ENCODE assay signal across 9 cellular contexts in genomic region chr19:35509861-35510625, GRCh38. TPM values are rescaled to one million over a fixed set of nuclear protein-coding genes. Genes with fewer than 3 reads are reported as not detected.
DNase-seq lines count a peak whose midpoint lies in the region; ATAC-seq lines count a peak whose summit lies in the region.
"Had no signal": no experiment of that assay in that cellular context is flagged by ENCODE, and none has a peak within 500 bp of the region (broad histone marks: within the 10 kb centered on the region; RNA-seq: fewer than 3 reads in every experiment).

No MANE protein-coding gene starts in this region.

- ATAC-seq in HG02642 (IDR thresholded peaks at IDR 0.05; ENCODE audit: poor library complexity, unreplicated experiment) = peak; percentile 59
- ATAC-seq in esophagus mucosa = peak; percentile 69
- no peak for ATAC-seq in HG02970 (IDR thresholded peaks at IDR 0.05; ENCODE audit: low FRiP score, unreplicated experiment)

- CTCF ChIA-PET in CD8-positive, alpha-beta memory T cell (lab: Charles Lee) = interaction anchor here (0.6 to 1.6 kb wide), 21 partner anchors 8 to 203 kb away, joined by 3 to 8 read pairs (median 4); no protein-coding TSS in a partner anchor

- POLR2A ChIA-PET in CD8-positive, alpha-beta memory T cell (lab: Charles Lee) = no interaction called here

- peaks cover 7% of the 10 kb centered on the region for H3K27me3 ChIP-seq in CD8-positive, alpha-beta memory T cell (ENCODE audit: insufficient read depth, low read length, poor library complexity, severe bottlenecking)

- no peaks in the 10 kb centered on the region for H3K9me3 ChIP-seq in CD8-positive, alpha-beta memory T cell (ENCODE audit: low read length)

- H3K36me3 Mint-ChIP-seq in CD8-positive, alpha-beta memory T cell = no peaks in the 10 kb centered on the region

- peak overlapping the region; percentile 25 for H3K4me3 ChIP-seq in CD8-positive, alpha-beta memory T cell (ENCODE audit: low read length)

- peaks cover 19 to 50% of the 10 kb centered on the region in 2 donors for H3K27me3 Mint-ChIP-seq in CD8-positive, alpha-beta memory T cell

- H3K4me1 Mint-ChIP-seq in CD8-positive, alpha-beta memory T cell = peaks cover 16 to 23% (median 17%) of the 10 kb centered on the region in 3 donors

- H3K4me1 ChIP-seq in CD8-positive, alpha-beta memory T cell (ENCODE audit: insufficient read depth, low read length) = peaks cover 17% of the 10 kb centered on the region

- H3K27ac ChIP-seq in CD8-positive, alpha-beta memory T cell (ENCODE audit: low read depth, low read length) = no peak overlapping the region

- H3K9me3 Mint-ChIP-seq in CD8-positive, alpha-beta memory T cell = no peaks in the 10 kb centered on the region

- no peaks in the 10 kb centered on the region for H3K36me3 ChIP-seq in CD8-positive, alpha-beta memory T cell (ENCODE audit: insufficient read depth, low read length)

- peak; percentile 49 to 75 (median 64) for DNase-seq in CD8-positive, alpha-beta memory T cell
- DNase-seq in NCI-H748 treated with DMSO at 0.1 percent for 48 hours (lab: John Stamatoyannopoulos, UW) (peak; percentile 83), activated T-cell treated with anti-CD3 and anti-CD28 coated beads for 4 hours (peak; percentile 69), myocyte (ENCODE audit: low read depth) (peak; percentile 54)
- DNase-seq in stimulated activated CD8-positive, alpha-beta memory T cell treated with anti-CD3 and anti-CD28 coated beads, Interleukin-7, amount 100 ng/mL, for 4 hours (ENCODE audit: low read depth in 2 of 2) = peak; percentile 32 to 57

- peak overlapping the region in 7 of 8 donors; percentile 45 to 93 (median 77) for H3K27ac Mint-ChIP-seq in CD8-positive, alpha-beta memory T cell

- peak overlapping the region; percentile 58 to 92 (median 80) for H3K4me3 Mint-ChIP-seq in CD8-positive, alpha-beta memory T cell

RNA-seq across cellular contexts. Expression of gene DMKN, which starts 3.4 kb away (rescaled TPM):
- 1 to 10 TPM; 1.7 to 2.2 TPM for total RNA-seq in CD8-positive, alpha-beta memory T cell
- polyA plus RNA-seq in CD8-positive, alpha-beta memory T cell = 10.2 TPM
- 406 TPM for total RNA-seq in esophagus mucosa
- 3.0 and 9.7 TPM in 2 replicates for total RNA-seq in myocyte
- polyA plus RNA-seq in myocyte (2012) = 1.3 TPM

RNA-seq across cellular contexts. Expression of gene SBSN, which starts 18.1 kb away (rescaled TPM):
- not detected for total RNA-seq in CD8-positive, alpha-beta memory T cell
- not detected for polyA plus RNA-seq in CD8-positive, alpha-beta memory T cell
- 1,433 TPM for total RNA-seq in esophagus mucosa
- not detected in 2 replicates for total RNA-seq in myocyte
- 0.11 TPM for polyA plus RNA-seq in myocyte (2012)

RNA-seq across cellular contexts. Expression of gene KRTDAP, which starts 19.8 kb away (rescaled TPM):
- total RNA-seq in CD8-positive, alpha-beta memory T cell = not detected
- not detected for polyA plus RNA-seq in CD8-positive, alpha-beta memory T cell
- total RNA-seq in esophagus mucosa (338 TPM), myocyte (not detected in 2 replicates)
- not detected for polyA plus RNA-seq in myocyte (2012)

RNA-seq across cellular contexts. Expression of gene GAPDHS, which starts 23.2 kb away (rescaled TPM):
- total RNA-seq in CD8-positive, alpha-beta memory T cell = not detected
- not detected for polyA plus RNA-seq in CD8-positive, alpha-beta memory T cell
- total RNA-seq in esophagus mucosa = not detected
- not detected in 2 replicates for total RNA-seq in myocyte
- not detected for polyA plus RNA-seq in myocyte (2012)
- polyA plus RNA-seq: adipose tissue had no signal

RNA-seq across cellular contexts. Expression of gene TMEM147, which starts 35.4 kb away (rescaled TPM):
- total RNA-seq in CD8-positive, alpha-beta memory T cell = 10 to 100 TPM; 82.6 to 91.4 TPM
- polyA plus RNA-seq in CD8-positive, alpha-beta memory T cell = 175 TPM
- 87.7 TPM for total RNA-seq in esophagus mucosa
- total RNA-seq in myocyte = 124 and 137 TPM in 2 replicates
- polyA plus RNA-seq in myocyte (2012) = 200 TPM

Comparison
In these comparisons a context has a peak if more than half of its experiments do, and no peak if none do; other contexts are left out.
1. RNA of gene DMKN, which starts 3.4 kb away (total RNA-seq): 406 TPM in esophagus mucosa (single experiment); 3.0 to 9.7 TPM in myocyte and 1.7 to 2.2 TPM in CD8-positive, alpha-beta memory T cell; every median in the first group is over 10 times any median in the second.
2. RNA of gene SBSN, which starts 18.1 kb away (total RNA-seq): 1,433 TPM in esophagus mucosa (single experiment); not detected in CD8-positive, alpha-beta memory T cell and not detected in myocyte; every median in the first group is over 1,000 times any median in the second.
3. RNA of gene KRTDAP, which starts 19.8 kb away (total RNA-seq): 338 TPM in esophagus mucosa (single experiment); not detected in CD8-positive, alpha-beta memory T cell and not detected in myocyte; every median in the first group is over 100 times any median in the second.
4. Peak in every context shown above with its lines, with median percentiles within 50 percentile points of each other: DNase-seq.